Comparison of ENCODE assay signal across 19 cellular contexts in genomic region chr3:189301479-189301878, GRCh38.
"Had no signal": no experiment of that assay in that cellular context is flagged by ENCODE, and none has a peak within 500 bp of the region (broad histone marks: within the 10 kb centered on the region; RNA-seq: fewer than 3 reads in every experiment).

No MANE protein-coding gene starts in this region.

- H3K4me1 Mint-ChIP-seq: natural killer cell, neural crest cell had no signal

- FAIRE-seq: colon, endothelial cell of umbilical vein had no signal

- H3K27ac ChIP-seq: stomach, thoracic aorta had no signal

- H3K9me3 Mint-ChIP-seq: dendritic cell treated with granulocyte-macrophage colony-stimulating factor and Interleukin-4, amounts not matched to agents 40 ng/mL and 50 ng/mL, for 4 days; mesothelial cell of epicardium; natural killer cell had no signal

- ATAC-seq: natural killer cell had no signal

- H3K27me3 ChIP-seq: hepatocyte, sigmoid colon, stomach had no signal

- H3K4me3 ChIP-seq: hepatocyte, sigmoid colon, skin epidermis, stomach, thoracic aorta had no signal

- H3K79me2 ChIP-seq: hepatocyte had no signal

- H3K27ac Mint-ChIP-seq: dendritic cell treated with granulocyte-macrophage colony-stimulating factor and Interleukin-4, amounts not matched to agents 40 ng/mL and 50 ng/mL, for 4 days; mesothelial cell of epicardium; natural killer cell had no signal

- H3K36me3 Mint-ChIP-seq: mesothelial cell of epicardium, natural killer cell had no signal

- H3K9me3 ChIP-seq: sigmoid colon, stomach, thoracic aorta had no signal

- H3K4me3 Mint-ChIP-seq: dendritic cell treated with granulocyte-macrophage colony-stimulating factor and Interleukin-4, amounts not matched to agents 40 ng/mL and 50 ng/mL, for 4 days; mesothelial cell of epicardium; natural killer cell; neural crest cell had no signal

- H3K4me2 ChIP-seq: hepatocyte had no signal

- H3K27me3 Mint-ChIP-seq: dendritic cell treated with granulocyte-macrophage colony-stimulating factor and Interleukin-4, amounts not matched to agents 40 ng/mL and 50 ng/mL, for 4 days had no signal

- DNase-seq: erythroblast; foreskin melanocyte; head of caudate nucleus; kidney glomerular epithelial cell; natural killer cell; posterior cingulate gyrus; sigmoid colon; stimulated activated naive CD4-positive, alpha-beta T cell; stomach; substantia nigra; trophoblast cell had no signal

- H3K36me3 ChIP-seq: sigmoid colon, stomach, thoracic aorta had no signal

- H2AFZ ChIP-seq: hepatocyte had no signal
